ENCODE assay signal across 16 cellular contexts in genomic region chr17:28940675-28941074, GRCh38. TPM values are rescaled to one million over a fixed set of nuclear protein-coding genes. Genes with fewer than 3 reads are reported as not detected.
A peak's percentile ranks its signal among the peaks of the same experiment; 100 is the strongest.
DNase-seq lines count a peak whose midpoint lies in the region; ATAC-seq and TF ChIP-seq lines count a peak whose summit lies in the region.
"Had no signal": no experiment of that assay in that cellular context is flagged by ENCODE, and none has a peak within 500 bp of the region (broad histone marks: within the 10 kb centered on the region; RNA-seq: fewer than 3 reads in every experiment).

No MANE protein-coding gene starts in this region.

- no peak for DNase-seq in activated naive CD4-positive, alpha-beta T cell treated with anti-CD3 and anti-CD28 coated beads, Interleukin-2, amount 10 ng/mL, durations not matched to agents 7 days and 5 days
- DNase-seq in activated naive CD4-positive, alpha-beta T cell treated with Interleukin-2 at 50 U/mL for 16 hours: no peak
- peak; percentile 46 for DNase-seq in NB4 (ENCODE audit: low read depth)
- peak; percentile 25 for DNase-seq in left cardiac atrium
- no peak for DNase-seq in sciatic nerve (ENCODE audit: low spot score)
- no peak for DNase-seq in posterior vena cava (ENCODE audit: low spot score)
- DNase-seq in transverse colon: no peak
- DNase-seq: activated B cell treated with CpG ODN at 0.5 μM for 24 hours, AML-193, cortex of kidney, mammary epithelial cell, NCI-H446, pancreas, SK-N-SH had no signal

- in situ Hi-C loops in transverse colon (cut with MboI; ENCODE audit: low pct_ligation_motif_present in 1 of 4, low pct_unique_long_range_greater_than_20kb in 1 of 4, low sequenced_read_pairs in 3 of 4): no loop called here

- peaks cover 52% of the 10 kb centered on the region for H3K36me3 Mint-ChIP-seq in activated naive CD4-positive, alpha-beta T cell treated with anti-CD3 and anti-CD28 coated beads, Interleukin-2, amount 10 ng/mL, durations not matched to agents 7 days and 5 days

- H3K27me3 Mint-ChIP-seq in activated naive CD4-positive, alpha-beta T cell treated with anti-CD3 and anti-CD28 coated beads, Interleukin-2, amount 10 ng/mL, durations not matched to agents 7 days and 5 days: no peaks in the 10 kb centered on the region
- H3K27me3 Mint-ChIP-seq: activated B cell treated with CpG ODN at 0.5 μM for 24 hours had no signal

- H3K9me3 ChIP-seq in transverse colon: no peaks in the 10 kb centered on the region
- H3K9me3 ChIP-seq: pancreas, SK-N-SH, tibial nerve had no signal

- H3K4me3 ChIP-seq in NB4 (ENCODE audit: low read depth, low read length) (no peak overlapping the region), transverse colon (no peak overlapping the region)
- H3K4me3 ChIP-seq: pancreas, tibial nerve had no signal

- peak overlapping the region; percentile 15 for H3K27ac Mint-ChIP-seq in activated naive CD4-positive, alpha-beta T cell treated with anti-CD3 and anti-CD28 coated beads, Interleukin-2, amount 10 ng/mL, durations not matched to agents 7 days and 5 days
- H3K27ac Mint-ChIP-seq: activated B cell treated with CpG ODN at 0.5 μM for 24 hours had no signal

- intact Hi-C loops in left cardiac atrium (cut with DNase I): no loop called here
- intact Hi-C loops in sciatic nerve (cut with DNase I): no loop called here
- intact Hi-C loops in posterior vena cava (cut with DNase I): no loop called here
- intact Hi-C loops in transverse colon (cut with DNase I; ENCODE audit: low total_unique reads): no loop called here

- TF ChIP-seq CTCF in NB4 (IDR thresholded peaks at IDR 0.05; ENCODE audit: low read depth, low read length) (no peak), transverse colon (IDR thresholded peaks at IDR 0.05) (no peak)

- no peak overlapping the region for H3K4me3 Mint-ChIP-seq in activated naive CD4-positive, alpha-beta T cell treated with anti-CD3 and anti-CD28 coated beads, Interleukin-2, amount 10 ng/mL, durations not matched to agents 7 days and 5 days
- H3K4me3 Mint-ChIP-seq: activated B cell treated with CpG ODN at 0.5 μM for 24 hours had no signal

- peaks cover 75% of the 10 kb centered on the region for H3K4me1 Mint-ChIP-seq in activated naive CD4-positive, alpha-beta T cell treated with anti-CD3 and anti-CD28 coated beads, Interleukin-2, amount 10 ng/mL, durations not matched to agents 7 days and 5 days

- 62 to 76% methylated on average over 2 to 3 of the region's 3 CpGs for WGBS in transverse colon (ENCODE audit: low coverage in 1 of 2), 2 donors

- CTCF ChIA-PET in activated naive CD4-positive, alpha-beta T cell treated with anti-CD3 and anti-CD28 coated beads, Interleukin-2, amount 10 ng/mL, durations not matched to agents 7 days and 5 days (lab: Charles Lee): interaction anchor here (0.6 to 1.7 kb wide), 3 partner anchors 13 to 38 kb away, joined by 3 read pairs; partner anchors contain the start of gene DHRS13

- H3K9me3 Mint-ChIP-seq in activated naive CD4-positive, alpha-beta T cell treated with anti-CD3 and anti-CD28 coated beads, Interleukin-2, amount 10 ng/mL, durations not matched to agents 7 days and 5 days: no peaks in the 10 kb centered on the region
- H3K9me3 Mint-ChIP-seq: activated B cell treated with CpG ODN at 0.5 μM for 24 hours had no signal

- H3K27me3 ChIP-seq in transverse colon: no peaks in the 10 kb centered on the region
- H3K27me3 ChIP-seq: pancreas, tibial nerve had no signal

- peaks cover 37 to 90% (median 48%) of the 10 kb centered on the region in 4 donors for H3K4me1 ChIP-seq in transverse colon

- TF ChIP-seq POLR2A in NB4 (IDR thresholded peaks at IDR 0.05; ENCODE audit: extremely low read depth, insufficient read length): no peak
- no peak for TF ChIP-seq POLR2A in transverse colon (IDR thresholded peaks at IDR 0.05)

- H3K27ac ChIP-seq in transverse colon: no peak overlapping the region
- H3K27ac ChIP-seq: pancreas had no signal

- ATAC-seq in left cardiac atrium: peak; percentile 38 to 52
- ATAC-seq in sciatic nerve: peak; percentile 28
- ATAC-seq in HG03095 (IDR thresholded peaks at IDR 0.05; ENCODE audit: unreplicated experiment): no peak

- TF ChIP-seq EP300 in transverse colon (IDR thresholded peaks at IDR 0.05; ENCODE audit: low read depth): no peak

- no peaks in the 10 kb centered on the region for H3K36me3 ChIP-seq in transverse colon
- H3K36me3 ChIP-seq: pancreas had no signal

RNA-seq across cellular contexts. Expression of gene PHF12, which starts 10.6 kb away (rescaled TPM):
- 10 to 100 TPM; 18.8 to 23.4 TPM for total RNA-seq in left cardiac atrium
- total RNA-seq in sciatic nerve: 42.8 TPM
- 10 to 100 TPM; 26.7 to 32.3 TPM for total RNA-seq in posterior vena cava
- total RNA-seq in transverse colon: 100 to 1,000 TPM in 1 of 4 donors, 10 to 100 TPM in 3; 43.5 to 134 (median 60.5) TPM

RNA-seq across cellular contexts. Expression of gene DHRS13, which starts 37.8 kb away (rescaled TPM):
- total RNA-seq in left cardiac atrium (1 to 10 TPM; 2.8 to 3.7 TPM), sciatic nerve (9.6 TPM), posterior vena cava (1 to 10 TPM; 3.7 to 4.0 TPM), transverse colon (1 to 10 TPM; 2.2 to 6.5 (median 6.0) TPM)

RNA-seq across cellular contexts. Expression of gene FLOT2, which starts 43.1 kb away (rescaled TPM):
- total RNA-seq in left cardiac atrium (100 to 1,000 TPM in 1 of 2 donors, 10 to 100 TPM in 1; 89.9 to 107 TPM), sciatic nerve (111 TPM), posterior vena cava (100 to 1,000 TPM in 1 of 2 donors, 10 to 100 TPM in 1; 99.0 to 101 TPM), transverse colon (10 to 100 TPM; 35.8 to 95.8 (median 46.5) TPM)

Comparison
In these comparisons a context has a peak if more than half of its experiments do, and no peak if none do; other contexts are left out.
1. DNase-seq: peak in NB4 (single experiment) and left cardiac atrium (single experiment); none in activated naive CD4-positive, alpha-beta T cell treated with anti-CD3 and anti-CD28 coated beads, Interleukin-2, amount 10 ng/mL, durations not matched to agents 7 days and 5 days (single experiment), activated naive CD4-positive, alpha-beta T cell treated with Interleukin-2 at 50 U/mL for 16 hours (single experiment), sciatic nerve (single experiment), posterior vena cava (single experiment) and transverse colon (single experiment).